Comparison of ENCODE assay signal across 10 cellular contexts in the genomic region with DNA sequence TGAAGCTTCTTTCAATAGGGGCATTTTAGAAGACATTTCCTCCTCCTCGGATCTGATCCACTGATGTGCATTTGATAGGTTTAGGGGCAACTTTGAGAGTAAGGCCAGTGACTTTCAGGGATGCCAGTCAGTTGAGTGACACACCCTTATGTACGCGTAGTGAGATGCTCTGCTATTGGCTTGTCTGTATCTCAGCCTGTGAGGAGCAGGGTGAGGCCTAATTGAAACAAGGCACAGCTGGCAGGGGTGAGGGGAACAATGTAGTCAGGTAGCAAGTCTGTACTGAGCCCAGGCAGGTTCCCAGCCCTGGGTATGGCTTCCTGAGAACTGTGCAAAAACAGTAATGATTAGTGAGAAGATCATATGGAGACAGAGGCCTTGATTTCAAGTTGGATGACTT.
DNase-seq lines count a peak whose midpoint lies in the region; ATAC-seq and TF ChIP-seq lines count a peak whose summit lies in the region.
"Had no signal": no experiment of that assay in that cellular context is flagged by ENCODE, and none has a peak within 500 bp of the region (broad histone marks: within the 10 kb centered on the region; RNA-seq: fewer than 3 reads in every experiment).

No MANE protein-coding gene starts in this region.

- H3K36me3 Mint-ChIP-seq in activated naive CD4-positive, alpha-beta T cell treated with anti-CD3 and anti-CD28 coated beads, Interleukin-2, amount 10 ng/mL, durations not matched to agents 7 days and 5 days: peaks cover 39% of the 10 kb centered on the region
- H3K36me3 Mint-ChIP-seq in activated T-helper 1 cell treated with anti-CD3 and anti-CD28 coated beads, Interleukin-12 subunit alpha, Interleukin-12 subunit beta, Interleukin-2, Interleukin-4 antibody, amounts not matched to agents 30 ng/mL and 10 ng/mL and 1 ng/mL, durations not matched to agents 14 hours and 24 hours and 36 hours (ENCODE audit: low read depth): peaks cover 11% of the 10 kb centered on the region
- H3K36me3 Mint-ChIP-seq in naive B cell: peaks cover 0 to 4% of the 10 kb centered on the region in 2 donors

- no peak overlapping the region for H3K4me3 Mint-ChIP-seq in activated naive CD4-positive, alpha-beta T cell treated with anti-CD3 and anti-CD28 coated beads, Interleukin-2, amount 10 ng/mL, durations not matched to agents 7 days and 5 days
- no peak overlapping the region for H3K4me3 Mint-ChIP-seq in activated T-helper 1 cell treated with anti-CD3 and anti-CD28 coated beads, Interleukin-12 subunit alpha, Interleukin-12 subunit beta, Interleukin-2, Interleukin-4 antibody, amounts not matched to agents 30 ng/mL and 10 ng/mL and 1 ng/mL, durations not matched to agents 14 hours and 24 hours and 36 hours
- peak overlapping the region in 3 of 8 donors; percentile 5 to 52 (median 30) for H3K4me3 Mint-ChIP-seq in naive B cell
- H3K4me3 Mint-ChIP-seq: brain had no signal

- peaks cover 74% of the 10 kb centered on the region for H3K4me1 Mint-ChIP-seq in activated naive CD4-positive, alpha-beta T cell treated with anti-CD3 and anti-CD28 coated beads, Interleukin-2, amount 10 ng/mL, durations not matched to agents 7 days and 5 days
- H3K4me1 Mint-ChIP-seq in activated T-helper 1 cell treated with anti-CD3 and anti-CD28 coated beads, Interleukin-12 subunit alpha, Interleukin-12 subunit beta, Interleukin-2, Interleukin-4 antibody, amounts not matched to agents 30 ng/mL and 10 ng/mL and 1 ng/mL, durations not matched to agents 14 hours and 24 hours and 36 hours (ENCODE audit: low read depth): peaks cover 55% of the 10 kb centered on the region
- peaks cover 48 to 82% (median 66%) of the 10 kb centered on the region in 3 donors for H3K4me1 Mint-ChIP-seq in naive B cell
- H3K4me1 Mint-ChIP-seq: brain had no signal

- H3K36me3 ChIP-seq in left lung: no peaks in the 10 kb centered on the region

- TF ChIP-seq CTCF in left lung (IDR thresholded peaks at IDR 0.05): no peak

- CTCF ChIA-PET in activated naive CD4-positive, alpha-beta T cell treated with anti-CD3 and anti-CD28 coated beads, Interleukin-2, amount 10 ng/mL, durations not matched to agents 7 days and 5 days (lab: Charles Lee): interaction anchor here (1.0 kb wide), 1 partner anchor 10 kb away, joined by 4 read pairs; no protein-coding TSS in a partner anchor

- peaks cover 3% of the 10 kb centered on the region for H3K9me3 Mint-ChIP-seq in activated naive CD4-positive, alpha-beta T cell treated with anti-CD3 and anti-CD28 coated beads, Interleukin-2, amount 10 ng/mL, durations not matched to agents 7 days and 5 days
- no peaks in the 10 kb centered on the region for H3K9me3 Mint-ChIP-seq in activated T-helper 1 cell treated with anti-CD3 and anti-CD28 coated beads, Interleukin-12 subunit alpha, Interleukin-12 subunit beta, Interleukin-2, Interleukin-4 antibody, amounts not matched to agents 30 ng/mL and 10 ng/mL and 1 ng/mL, durations not matched to agents 14 hours and 24 hours and 36 hours
- H3K9me3 Mint-ChIP-seq in naive B cell: no peaks in the 10 kb centered on the region

- H3K4me1 ChIP-seq in left lung: peaks cover 0 to 72% of the 10 kb centered on the region in 2 donors

- no peak overlapping the region for H3K4me3 ChIP-seq in left lung
- H3K4me3 ChIP-seq: PC-9 had no signal

- DNase-seq in activated naive CD4-positive, alpha-beta T cell treated with anti-CD3 and anti-CD28 coated beads, Interleukin-2, amount 10 ng/mL, durations not matched to agents 7 days and 5 days: no peak
- no peak for DNase-seq in activated naive CD4-positive, alpha-beta T cell (lab: John Stamatoyannopoulos, UW)
- DNase-seq in activated T-helper 1 cell treated with anti-CD3 and anti-CD28 coated beads, Interleukin-12 subunit alpha, Interleukin-12 subunit beta, Interleukin-2, Interleukin-4 antibody, amounts not matched to agents 30 ng/mL and 10 ng/mL and 1 ng/mL, durations not matched to agents 14 hours and 24 hours and 36 hours (ENCODE audit: low spot score): no peak
- no peak for DNase-seq in naive B cell
- DNase-seq in left lung: no peak
- no peak for DNase-seq in NCI-H1694 treated with DMSO at 0.1 percent for 48 hours (lab: John Stamatoyannopoulos, UW)
- DNase-seq: PC-9 had no signal

- no peaks in the 10 kb centered on the region for H3K9me3 ChIP-seq in left lung

- H3K27me3 Mint-ChIP-seq in activated naive CD4-positive, alpha-beta T cell treated with anti-CD3 and anti-CD28 coated beads, Interleukin-2, amount 10 ng/mL, durations not matched to agents 7 days and 5 days: no peaks in the 10 kb centered on the region
- no peaks in the 10 kb centered on the region for H3K27me3 Mint-ChIP-seq in activated T-helper 1 cell treated with anti-CD3 and anti-CD28 coated beads, Interleukin-12 subunit alpha, Interleukin-12 subunit beta, Interleukin-2, Interleukin-4 antibody, amounts not matched to agents 30 ng/mL and 10 ng/mL and 1 ng/mL, durations not matched to agents 14 hours and 24 hours and 36 hours (ENCODE audit: insufficient read depth)
- H3K27me3 Mint-ChIP-seq in naive B cell: no peaks in the 10 kb centered on the region
- H3K27me3 Mint-ChIP-seq: brain had no signal

- intact Hi-C loops in activated T-helper 1 cell treated with anti-CD3 and anti-CD28 coated beads, Interleukin-12 subunit alpha, Interleukin-12 subunit beta, Interleukin-2, Interleukin-4 antibody, amounts not matched to agents 30 ng/mL and 10 ng/mL and 1 ng/mL, durations not matched to agents 14 hours and 24 hours and 36 hours (cut with micrococcal nuclease): no loop called here
- intact Hi-C loops in left lung (cut with DNase I): no loop called here

- H3K27ac Mint-ChIP-seq in activated naive CD4-positive, alpha-beta T cell treated with anti-CD3 and anti-CD28 coated beads, Interleukin-2, amount 10 ng/mL, durations not matched to agents 7 days and 5 days: peak overlapping the region; percentile 11
- H3K27ac Mint-ChIP-seq in activated T-helper 1 cell treated with anti-CD3 and anti-CD28 coated beads, Interleukin-12 subunit alpha, Interleukin-12 subunit beta, Interleukin-2, Interleukin-4 antibody, amounts not matched to agents 30 ng/mL and 10 ng/mL and 1 ng/mL, durations not matched to agents 14 hours and 24 hours and 36 hours: peak overlapping the region; percentile 27
- H3K27ac Mint-ChIP-seq in naive B cell: peak overlapping the region in 5 of 6 donors; percentile 2 to 87 (median 73)

- H3K27ac ChIP-seq in left lung: peak overlapping the region in 1 of 2 donors; percentile 18
- H3K27ac ChIP-seq: PC-9 had no signal

- ATAC-seq in naive B cell (ENCODE audit: low read depth in 2 of 2) (no peak), GM21723 (IDR thresholded peaks at IDR 0.05; ENCODE audit: unreplicated experiment) (no peak), left lung (no peak), GM18909 (IDR thresholded peaks at IDR 0.05; ENCODE audit: poor library complexity, unreplicated experiment) (no peak)

- no peaks in the 10 kb centered on the region for H3K27me3 ChIP-seq in left lung

Comparison
In these comparisons a context has a peak if more than half of its experiments do, and no peak if none do; other contexts are left out.
1. H3K27ac Mint-ChIP-seq: peak in every context shown above with its lines; median percentile 73 in naive B cell; 27 in activated T-helper 1 cell treated with anti-CD3 and anti-CD28 coated beads, Interleukin-12 subunit alpha, Interleukin-12 subunit beta, Interleukin-2, Interleukin-4 antibody, amounts not matched to agents 30 ng/mL and 10 ng/mL and 1 ng/mL, durations not matched to agents 14 hours and 24 hours and 36 hours; 11 in activated naive CD4-positive, alpha-beta T cell treated with anti-CD3 and anti-CD28 coated beads, Interleukin-2, amount 10 ng/mL, durations not matched to agents 7 days and 5 days.